ENCODE assay signal across 3 cellular contexts in the genomic region with DNA sequence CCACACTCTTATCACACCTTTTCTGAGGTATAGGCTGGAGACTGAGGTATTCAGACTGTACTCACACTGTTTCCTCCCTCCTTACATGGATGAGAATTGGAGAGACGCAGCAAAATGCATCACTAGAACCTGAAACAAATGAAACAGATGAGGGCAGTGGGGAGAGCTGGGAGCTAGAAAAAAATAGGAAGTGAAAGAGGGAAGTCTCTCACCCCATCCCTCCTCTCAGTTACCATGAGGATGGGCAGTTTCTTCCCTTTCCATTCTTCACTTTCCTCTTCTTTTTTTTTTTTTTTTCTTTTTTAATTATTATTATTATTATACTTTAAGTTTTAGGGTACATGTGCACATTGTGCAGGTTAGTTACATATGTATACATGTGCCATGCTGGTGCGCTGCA. TPM values are rescaled to one million over a fixed set of nuclear protein-coding genes. Genes with fewer than 3 reads are reported as not detected.
"Had no signal": no experiment of that assay in that cellular context is flagged by ENCODE, and none has a peak within 500 bp of the region (broad histone marks: within the 10 kb centered on the region; RNA-seq: fewer than 3 reads in every experiment).

No MANE protein-coding gene starts in this region.

RNA-seq across cellular contexts. Expression of gene CARMIL3, which starts 50.1 kb away (rescaled TPM):
- total RNA-seq: dermis blood vessel endothelial cell, epithelial cell of proximal tubule, osteoblast had no signal
